ENCODE assay signal across 17 cellular contexts in the genomic region with DNA sequence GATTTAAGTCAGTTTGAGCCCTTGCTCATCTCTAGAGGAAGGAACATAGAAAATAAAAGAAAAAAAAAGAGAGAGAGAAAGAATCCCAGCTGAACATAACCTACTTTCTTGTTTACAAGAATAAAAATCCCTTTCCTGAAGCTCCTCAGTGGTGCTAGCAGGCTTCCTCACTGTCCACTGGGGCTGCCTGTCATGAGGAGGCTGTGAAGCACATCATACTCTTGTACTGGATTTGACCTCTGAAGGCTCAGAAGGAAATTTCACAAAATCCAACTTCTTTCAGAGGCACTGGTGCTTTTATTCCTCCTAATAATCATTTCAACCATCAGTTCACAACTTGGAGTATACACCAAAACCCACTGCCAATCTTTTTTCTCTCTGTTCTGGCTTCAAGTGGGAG.
"Had no signal": no experiment of that assay in that cellular context is flagged by ENCODE, and none has a peak within 500 bp of the region (broad histone marks: within the 10 kb centered on the region; RNA-seq: fewer than 3 reads in every experiment).

No MANE protein-coding gene starts in this region.

- H3K27me3 Mint-ChIP-seq: activated CD4-positive, alpha-beta memory T cell treated with anti-CD3 and anti-CD28 coated beads, Interleukin-2, amount 10 ng/mL, durations not matched to agents 7 days and 5 days; activated naive CD4-positive, alpha-beta T cell treated with anti-CD3 and anti-CD28 coated beads, Interleukin-2, amount 50 U/mL, for 24 hours; activated T-cell treated with anti-CD3 and anti-CD28 coated beads, Interleukin-2, amount 50 U/mL, for 24 hours; stimulated activated naive CD8-positive, alpha-beta T cell treated with anti-CD3 and anti-CD28 coated beads, Interleukin-15, Interleukin-2, amounts not matched to agents 100 ng/mL and 50 ng/mL, for 24 hours had no signal

- H3K4me3 Mint-ChIP-seq: activated CD4-positive, alpha-beta memory T cell treated with anti-CD3 and anti-CD28 coated beads, Interleukin-2, amount 10 ng/mL, durations not matched to agents 7 days and 5 days; activated CD4-positive, alpha-beta T cell treated with anti-CD3 and anti-CD28 coated beads for 36 hours; activated naive CD4-positive, alpha-beta T cell treated with anti-CD3 and anti-CD28 coated beads, Interleukin-2, amount 50 U/mL, for 24 hours; activated T-cell treated with anti-CD3 and anti-CD28 coated beads, Interleukin-2, amount 50 U/mL, for 24 hours; brain; naive thymus-derived CD4-positive, alpha-beta T cell; stimulated activated naive CD8-positive, alpha-beta T cell treated with anti-CD3 and anti-CD28 coated beads, Interleukin-15, Interleukin-2, amounts not matched to agents 100 ng/mL and 50 ng/mL, for 24 hours; T-helper 17 cell; type B pancreatic cell had no signal

- ATAC-seq: activated CD4-positive, alpha-beta T cell treated with anti-CD3 and anti-CD28 coated beads for 36 hours; foreskin keratinocyte; mucosa of descending colon; naive thymus-derived CD4-positive, alpha-beta T cell; T-helper 17 cell had no signal

- H3K36me3 ChIP-seq: heart left ventricle, neutrophil, suprapubic skin had no signal

- H3K9me3 Mint-ChIP-seq: activated CD4-positive, alpha-beta memory T cell treated with anti-CD3 and anti-CD28 coated beads, Interleukin-2, amount 10 ng/mL, durations not matched to agents 7 days and 5 days; activated naive CD4-positive, alpha-beta T cell treated with anti-CD3 and anti-CD28 coated beads, Interleukin-2, amount 50 U/mL, for 24 hours; activated T-cell treated with anti-CD3 and anti-CD28 coated beads, Interleukin-2, amount 50 U/mL, for 24 hours; naive thymus-derived CD4-positive, alpha-beta T cell; stimulated activated naive CD8-positive, alpha-beta T cell treated with anti-CD3 and anti-CD28 coated beads, Interleukin-15, Interleukin-2, amounts not matched to agents 100 ng/mL and 50 ng/mL, for 24 hours; type B pancreatic cell had no signal

- H3K4me3 ChIP-seq: heart left ventricle, mucosa of descending colon, suprapubic skin had no signal

- H3K9me3 ChIP-seq: heart left ventricle, mucosa of descending colon, neutrophil, suprapubic skin had no signal

- H3K27me3 ChIP-seq: foreskin keratinocyte, heart left ventricle, neutrophil, suprapubic skin had no signal

- H3K4me1 Mint-ChIP-seq: activated CD4-positive, alpha-beta memory T cell treated with anti-CD3 and anti-CD28 coated beads, Interleukin-2, amount 10 ng/mL, durations not matched to agents 7 days and 5 days; activated CD4-positive, alpha-beta T cell treated with anti-CD3 and anti-CD28 coated beads for 36 hours; activated naive CD4-positive, alpha-beta T cell treated with anti-CD3 and anti-CD28 coated beads, Interleukin-2, amount 50 U/mL, for 24 hours; brain; naive thymus-derived CD4-positive, alpha-beta T cell; T-helper 17 cell had no signal

- DNase-seq: activated CD4-positive, alpha-beta memory T cell treated with anti-CD3 and anti-CD28 coated beads, Interleukin-2, amount 10 ng/mL, durations not matched to agents 7 days and 5 days; activated CD4-positive, alpha-beta T cell treated with anti-CD3 and anti-CD28 coated beads for 36 hours; activated effector memory CD4-positive, alpha-beta T cell treated with Interleukin-2 at 50 U/mL for 16 hours; activated T-cell treated with anti-CD3 and anti-CD28 coated beads, Interleukin-2, amount 50 U/mL, for 24 hours; amygdala; erythroblast; foreskin keratinocyte; heart left ventricle; mucosa of descending colon; naive thymus-derived CD4-positive, alpha-beta T cell; T-helper 17 cell had no signal

- H3K27ac ChIP-seq: foreskin keratinocyte, neutrophil had no signal

- H3K36me3 Mint-ChIP-seq: activated naive CD4-positive, alpha-beta T cell treated with anti-CD3 and anti-CD28 coated beads, Interleukin-2, amount 50 U/mL, for 24 hours; brain; naive thymus-derived CD4-positive, alpha-beta T cell; type B pancreatic cell had no signal

- H3K27ac Mint-ChIP-seq: activated CD4-positive, alpha-beta memory T cell treated with anti-CD3 and anti-CD28 coated beads, Interleukin-2, amount 10 ng/mL, durations not matched to agents 7 days and 5 days; activated CD4-positive, alpha-beta T cell treated with anti-CD3 and anti-CD28 coated beads for 36 hours; activated naive CD4-positive, alpha-beta T cell treated with anti-CD3 and anti-CD28 coated beads, Interleukin-2, amount 50 U/mL, for 24 hours; activated T-cell treated with anti-CD3 and anti-CD28 coated beads, Interleukin-2, amount 50 U/mL, for 24 hours; naive thymus-derived CD4-positive, alpha-beta T cell; stimulated activated naive CD8-positive, alpha-beta T cell treated with anti-CD3 and anti-CD28 coated beads, Interleukin-15, Interleukin-2, amounts not matched to agents 100 ng/mL and 50 ng/mL, for 24 hours; T-helper 17 cell; type B pancreatic cell had no signal

- H3K4me1 ChIP-seq: foreskin keratinocyte, heart left ventricle, suprapubic skin had no signal
